In the genomic region with DNA sequence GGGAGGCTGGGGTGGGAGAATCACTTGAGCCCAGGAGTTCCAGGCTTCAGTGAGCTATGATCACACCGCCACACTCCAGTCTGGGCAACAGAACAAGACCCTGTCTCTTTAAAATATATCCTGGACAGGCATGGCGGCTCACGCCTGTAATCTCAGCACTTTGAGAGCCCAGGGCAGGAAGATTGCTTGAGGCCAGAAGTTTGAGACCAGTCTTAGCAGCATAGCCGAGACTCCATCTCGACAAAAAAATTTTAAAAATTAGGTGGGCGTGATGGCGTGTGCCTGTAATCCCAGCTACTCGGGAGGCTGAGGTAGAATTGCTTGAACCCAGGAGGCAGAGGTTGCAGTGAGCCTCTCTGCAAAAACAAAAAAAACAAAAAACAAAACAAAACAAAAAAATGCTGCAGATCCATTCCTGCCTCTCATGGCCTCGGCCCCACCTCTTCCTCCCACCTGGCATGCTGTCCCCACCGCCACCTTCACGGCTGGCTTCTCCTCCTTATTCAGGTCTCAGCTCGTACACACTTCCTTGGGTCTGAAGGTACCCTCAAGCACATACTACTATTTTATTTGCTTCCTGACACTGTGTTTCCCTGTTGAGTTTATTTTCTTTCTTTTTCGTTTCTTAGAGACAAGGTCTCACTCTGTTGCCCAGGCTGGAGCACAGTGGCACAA, we compare ENCODE assay signal across 18 cellular contexts. TPM values are rescaled to one million over a fixed set of nuclear protein-coding genes. Genes with fewer than 3 reads are reported as not detected.
DNase-seq lines count a peak whose midpoint lies in the region; ATAC-seq and TF ChIP-seq lines count a peak whose summit lies in the region.
"Had no signal": no experiment of that assay in that cellular context is flagged by ENCODE, and none has a peak within 500 bp of the region (broad histone marks: within the 10 kb centered on the region; RNA-seq: fewer than 3 reads in every experiment).

No MANE protein-coding gene starts in this region.

- H3K4me2 ChIP-seq in Karpas-422 (ENCODE audit: low read depth, low read length, poor library complexity, severe bottlenecking), result no peak overlapping the region

- no peaks in the 10 kb centered on the region for H3K27me3 ChIP-seq in Karpas-422 (ENCODE audit: low read length)
- H3K27me3 ChIP-seq: neutrophil, sigmoid colon had no signal

- peaks cover 31% of the 10 kb centered on the region for H3K4me1 Mint-ChIP-seq in T-helper 2 cell treated with Interferon-gamma antibody and Interleukin-4, amounts not matched to agents 5 μg/mL and 100 μg/mL, for 36 hours (ENCODE audit: low read depth)
- H3K4me1 Mint-ChIP-seq in activated naive CD8-positive, alpha-beta T cell treated with anti-CD3 and anti-CD28 coated beads, Interleukin-2, amount 50 U/mL, for 24 hours, result peaks cover 51% of the 10 kb centered on the region
- peaks cover 9% of the 10 kb centered on the region for H3K4me1 Mint-ChIP-seq in progenitor cell of endocrine pancreas (ENCODE audit: low read depth)

- peaks cover 8% of the 10 kb centered on the region for H3K9me3 Mint-ChIP-seq in T-helper 2 cell treated with Interferon-gamma antibody and Interleukin-4, amounts not matched to agents 5 μg/mL and 100 μg/mL, for 36 hours
- H3K9me3 Mint-ChIP-seq in activated naive CD8-positive, alpha-beta T cell treated with anti-CD3 and anti-CD28 coated beads, Interleukin-2, amount 50 U/mL, for 24 hours, result peaks cover 6% of the 10 kb centered on the region
- no peaks in the 10 kb centered on the region for H3K9me3 Mint-ChIP-seq in progenitor cell of endocrine pancreas (ENCODE audit: low read depth)

- H3K9ac ChIP-seq in Karpas-422 (ENCODE audit: low read length), result no peak overlapping the region

- peaks cover 26% of the 10 kb centered on the region for H3K4me1 ChIP-seq in Karpas-422 (ENCODE audit: low read length)

- no peak overlapping the region for H3K4me3 ChIP-seq in Karpas-422 (ENCODE audit: low read length)
- H3K4me3 ChIP-seq: GM12878, sigmoid colon had no signal

- TF ChIP-seq CTCF in GM20000 (IDR thresholded peaks at IDR 0.05; ENCODE audit: extremely low read depth, missing control alignments) (no peak), progenitor cell of endocrine pancreas (IDR thresholded peaks at IDR 0.05; ENCODE audit: unreplicated experiment) (no peak)

- H3K36me3 Mint-ChIP-seq in T-helper 2 cell treated with Interferon-gamma antibody and Interleukin-4, amounts not matched to agents 5 μg/mL and 100 μg/mL, for 36 hours (ENCODE audit: low read depth), result peaks cover 26% of the 10 kb centered on the region
- peaks cover 25% of the 10 kb centered on the region for H3K36me3 Mint-ChIP-seq in activated naive CD8-positive, alpha-beta T cell treated with anti-CD3 and anti-CD28 coated beads, Interleukin-2, amount 50 U/mL, for 24 hours (ENCODE audit: low read depth)
- peaks cover 12% of the 10 kb centered on the region for H3K36me3 Mint-ChIP-seq in progenitor cell of endocrine pancreas (ENCODE audit: insufficient read depth)

- H3K9me2 ChIP-seq in Karpas-422 (replicated peaks; ENCODE audit: insufficient read depth, low read length), result no peaks in the 10 kb centered on the region

- no peak for DNase-seq in T-helper 2 cell treated with Interferon-gamma antibody and Interleukin-4, amounts not matched to agents 5 μg/mL and 100 μg/mL, for 36 hours (ENCODE audit: low spot score)
- DNase-seq in T-helper 2 cell, result no peak
- DNase-seq in GM20000 (ENCODE audit: low spot score), result peak; percentile 2
- DNase-seq in activated naive CD8-positive, alpha-beta T cell treated with anti-CD3 and anti-CD28 coated beads, Interleukin-2, amount 50 U/mL, for 24 hours, result no peak
- DNase-seq in progenitor cell of endocrine pancreas (ENCODE audit: low spot score, unreplicated experiment), result no peak
- no peak for DNase-seq in Karpas-422
- DNase-seq: 8988T; activated CD4-positive, alpha-beta T cell treated with anti-CD3 and anti-CD28 coated beads, Interleukin-2, amount 50 U/mL, for 1 hour; activated gamma-delta T cell; effector CD8-positive, alpha-beta T cell; NCI-H1092 treated with DMSO at 0.1 percent for 48 hours; sigmoid colon had no signal

- H3K4me3 Mint-ChIP-seq in T-helper 2 cell treated with Interferon-gamma antibody and Interleukin-4, amounts not matched to agents 5 μg/mL and 100 μg/mL, for 36 hours, result no peak overlapping the region
- H3K4me3 Mint-ChIP-seq in activated naive CD8-positive, alpha-beta T cell treated with anti-CD3 and anti-CD28 coated beads, Interleukin-2, amount 50 U/mL, for 24 hours, result peak overlapping the region; percentile 30
- H3K4me3 Mint-ChIP-seq in progenitor cell of endocrine pancreas (ENCODE audit: low read depth), result no peak overlapping the region

- no peak for ATAC-seq in activated naive CD8-positive, alpha-beta T cell treated with anti-CD3 and anti-CD28 coated beads, Interleukin-2, amount 50 U/mL, for 24 hours
- ATAC-seq in HG03108 (IDR thresholded peaks at IDR 0.05; ENCODE audit: unreplicated experiment), result no peak
- no peak for ATAC-seq in GM21619 (IDR thresholded peaks at IDR 0.05; ENCODE audit: unreplicated experiment)
- ATAC-seq: GM12878 had no signal

- no peak overlapping the region for H2AFZ ChIP-seq in Karpas-422 (ENCODE audit: low read length)

- H3K27ac ChIP-seq in Karpas-422 (ENCODE audit: low read length), result no peak overlapping the region
- H3K27ac ChIP-seq: neutrophil, sigmoid colon had no signal

- no peaks in the 10 kb centered on the region for H4K20me1 ChIP-seq in Karpas-422 (ENCODE audit: insufficient read depth, low read depth, low read length)

- H3K9me3 ChIP-seq in Karpas-422 (ENCODE audit: low read length), result 0 out of 2 replicates have a peak, but pooled peaks cover 4% of the 10 kb centered on the region
- H3K9me3 ChIP-seq: neutrophil had no signal

- H3K27ac Mint-ChIP-seq in T-helper 2 cell treated with Interferon-gamma antibody and Interleukin-4, amounts not matched to agents 5 μg/mL and 100 μg/mL, for 36 hours, result peak overlapping the region; percentile 84
- peak overlapping the region; percentile 66 for H3K27ac Mint-ChIP-seq in activated naive CD8-positive, alpha-beta T cell treated with anti-CD3 and anti-CD28 coated beads, Interleukin-2, amount 50 U/mL, for 24 hours
- peak overlapping the region; percentile 67 for H3K27ac Mint-ChIP-seq in progenitor cell of endocrine pancreas

- H3K79me2 ChIP-seq in Karpas-422 (ENCODE audit: low read length), result peaks cover 46% of the 10 kb centered on the region

- H3K27me3 Mint-ChIP-seq in T-helper 2 cell treated with Interferon-gamma antibody and Interleukin-4, amounts not matched to agents 5 μg/mL and 100 μg/mL, for 36 hours (ENCODE audit: low read depth), result no peaks in the 10 kb centered on the region
- no peaks in the 10 kb centered on the region for H3K27me3 Mint-ChIP-seq in activated naive CD8-positive, alpha-beta T cell treated with anti-CD3 and anti-CD28 coated beads, Interleukin-2, amount 50 U/mL, for 24 hours
- no peaks in the 10 kb centered on the region for H3K27me3 Mint-ChIP-seq in progenitor cell of endocrine pancreas

- H3K36me3 ChIP-seq in Karpas-422 (ENCODE audit: insufficient read depth, low read length), result peaks cover 6% of the 10 kb centered on the region; the same call in 1 of the 2 replicates

RNA-seq across cellular contexts. Expression of a gene that starts 5.3 kb away (rescaled TPM):
- total RNA-seq in progenitor cell of endocrine pancreas, result 26.5 and 30.6 TPM in 2 replicates
- 1.2 and 2.3 TPM in 2 replicates for total RNA-seq in Karpas-422 (2014; rRNA removed; shearing (Covaris generic); ENCODE audit: low replicate concordance)

RNA-seq across cellular contexts. Expression of a gene that starts 27.1 kb away (rescaled TPM):
- not detected in 2 replicates for total RNA-seq in progenitor cell of endocrine pancreas
- total RNA-seq in Karpas-422 (2014; rRNA removed; shearing (Covaris generic); ENCODE audit: low replicate concordance), result not detected in 2 replicates
- total RNA-seq: bronchial epithelial cell, GM12878, lung microvascular endothelial cell had no signal

RNA-seq across cellular contexts. Expression of a gene that starts 30.7 kb away (rescaled TPM):
- 3.4 and 3.7 TPM in 2 replicates for total RNA-seq in progenitor cell of endocrine pancreas
- total RNA-seq in Karpas-422 (2014; rRNA removed; shearing (Covaris generic); ENCODE audit: low replicate concordance), result 0.67 and 1.9 TPM in 2 replicates

RNA-seq across cellular contexts. Expression of a gene that starts 48.5 kb away (rescaled TPM):
- total RNA-seq in progenitor cell of endocrine pancreas, result 57.3 and 65.5 TPM in 2 replicates
- 15.1 and 41.4 TPM in 2 replicates for total RNA-seq in Karpas-422 (2014; rRNA removed; shearing (Covaris generic); ENCODE audit: low replicate concordance)
